14 cellular contexts compared by ENCODE assay signal in the genomic region with DNA sequence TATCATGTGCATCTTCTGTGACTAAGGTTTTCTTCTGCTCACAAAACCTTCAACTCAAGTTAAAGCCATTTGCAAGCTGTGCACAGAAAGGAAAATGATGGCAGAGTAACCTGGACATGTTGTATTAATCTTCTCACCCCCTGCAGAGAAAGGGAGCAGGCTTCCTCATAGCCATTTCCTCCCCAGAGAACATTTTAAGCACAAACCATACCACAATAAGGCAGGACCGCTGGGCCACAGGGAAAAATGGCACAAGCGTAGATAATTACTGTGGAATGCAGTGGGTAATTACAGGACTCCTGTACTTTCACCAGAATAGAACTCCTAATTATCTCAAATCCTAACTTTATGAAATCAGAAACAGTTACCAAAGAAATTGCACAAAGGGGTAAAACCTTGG.
"Had no signal": no experiment of that assay in that cellular context is flagged by ENCODE, and none has a peak within 500 bp of the region (broad histone marks: within the 10 kb centered on the region; RNA-seq: fewer than 3 reads in every experiment).

No MANE protein-coding gene starts in this region.

- H3K27me3 ChIP-seq: ascending aorta, cardiac muscle cell, ovary, right lobe of liver, stomach, upper lobe of left lung had no signal

- H3K4me3 ChIP-seq: ascending aorta, cardiac muscle cell, ovary, right lobe of liver, stomach, upper lobe of left lung had no signal

- H3K9me3 ChIP-seq: ovary, right lobe of liver, upper lobe of left lung had no signal

- DNase-seq: activated CD4-positive, alpha-beta T cell treated with anti-CD3 and anti-CD28 coated beads, Interleukin-2, amount 50 U/mL, for 48 hours; activated gamma-delta T cell; dermis blood vessel endothelial cell; effector memory CD8-positive, alpha-beta T cell; immature natural killer cell; left ventricle myocardium superior; ovary; right lobe of liver; small intestine; stimulated activated CD4-positive, alpha-beta T cell treated with anti-CD3 and anti-CD28 coated beads, Interleukin-4, amount 100 ng/mL, for 24 hours; stomach; upper lobe of left lung had no signal

- H3K4me1 ChIP-seq: ascending aorta, right lobe of liver, stomach, upper lobe of left lung had no signal

- H3K27ac ChIP-seq: ascending aorta, cardiac muscle cell, ovary, right lobe of liver, stomach, upper lobe of left lung had no signal

- H3K36me3 ChIP-seq: ascending aorta, cardiac muscle cell, ovary, right lobe of liver, stomach, upper lobe of left lung had no signal
